ENCODE assay signal across 10 cellular contexts in the genomic region with DNA sequence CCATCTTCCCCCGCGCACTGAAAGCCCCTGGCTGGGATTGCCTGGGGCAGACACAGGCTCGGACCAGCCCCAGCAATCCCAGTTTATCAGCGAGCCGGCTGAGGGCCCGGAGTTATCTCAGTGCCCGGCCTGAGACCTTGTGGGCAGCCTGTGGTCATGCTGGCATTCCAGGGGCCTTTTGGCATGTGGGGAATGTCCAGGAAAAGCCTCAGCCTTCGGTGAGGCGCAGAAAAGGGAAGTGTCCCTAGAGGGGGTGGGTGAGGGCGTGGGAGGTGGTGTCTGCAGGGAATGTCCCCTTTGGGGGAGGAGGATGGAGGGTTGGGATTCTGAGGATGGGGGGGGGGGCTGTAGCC. TPM values are rescaled to one million over a fixed set of nuclear protein-coding genes. Genes with fewer than 3 reads are reported as not detected.
DNase-seq lines count a peak whose midpoint lies in the region; ATAC-seq, FAIRE-seq and TF ChIP-seq lines count a peak whose summit lies in the region.
"Had no signal": no experiment of that assay in that cellular context is flagged by ENCODE, and none has a peak within 500 bp of the region (broad histone marks: within the 10 kb centered on the region; RNA-seq: fewer than 3 reads in every experiment).

No MANE protein-coding gene starts in this region.

- H3K9me3 ChIP-seq in kidney (ENCODE audit: control insufficient read depth in 1 of 2, low read length in 2 of 2): no peaks in the 10 kb centered on the region

- DNase-seq in left cardiac atrium (no peak), Right ventricle myocardium superior (no peak), amniotic stem cell (lab: John Stamatoyannopoulos, UW) (peak; percentile 68), kidney (peak; percentile 78), cerebellar nuclear complex (lab: John Stamatoyannopoulos, UW) (no peak), DMS153 treated with DMSO at 0.1 percent for 48 hours (lab: John Stamatoyannopoulos, UW; ENCODE audit: unreplicated experiment) (no peak)
- DNase-seq: NCI-H2171 had no signal

- no peak overlapping the region for H3K9ac ChIP-seq in kidney (ENCODE audit: low read length in 2 of 2)

- H3K4me1 ChIP-seq in kidney (ENCODE audit: control insufficient read depth in 1 of 2, insufficient read depth in 1 of 2, low read depth in 1 of 2, low read length in 2 of 2): peaks cover 0 to 20% of the 10 kb centered on the region in 2 donors

- H3K36me3 ChIP-seq in kidney (ENCODE audit: control insufficient read depth in 1 of 2, insufficient read depth in 2 of 2, low read length in 2 of 2): no peaks in the 10 kb centered on the region

- no peak overlapping the region for H3K4me3 ChIP-seq in kidney (ENCODE audit: low read length in 2 of 2)

- H3K27ac ChIP-seq in kidney (ENCODE audit: low read depth in 2 of 2, low read length in 2 of 2): no peak overlapping the region
- H3K27ac ChIP-seq: C4-2B had no signal

- no peak for FAIRE-seq in kidney (lab: Jason Lieb, UNC)

- ATAC-seq in left cardiac atrium (peak; percentile 3 to 10), Right ventricle myocardium superior (ENCODE audit: poor library complexity) (no peak), GM18511 (IDR thresholded peaks at IDR 0.05; ENCODE audit: unreplicated experiment) (no peak), HG03175 (IDR thresholded peaks at IDR 0.05; ENCODE audit: unreplicated experiment) (no peak)

- no peak for TF ChIP-seq CTCF in kidney (IDR thresholded peaks at IDR 0.05; ENCODE audit: borderline replicate concordance, extremely low read depth, insufficient read depth)

- intact Hi-C loops in left cardiac atrium (cut with DNase I) (no loop called here), Right ventricle myocardium superior (cut with DNase I) (no loop called here), kidney (cut with DNase I) (no loop called here)

RNA-seq across cellular contexts. Expression of a gene that starts 1.1 kb away (rescaled TPM):
- total RNA-seq in left cardiac atrium (10 to 100 TPM; 25.5 to 30.0 TPM), Right ventricle myocardium superior (9.7 TPM), kidney (41.8 TPM)
- 22.5 TPM for polyA plus RNA-seq in kidney (ENCODE audit: insufficient read depth, low read depth, low replicate concordance)

Comparison
In these comparisons a context has a peak if more than half of its experiments do, and no peak if none do; other contexts are left out.
1. ATAC-seq: peak in left cardiac atrium (2 of 2); none in Right ventricle myocardium superior (single experiment), GM18511 (single experiment) and HG03175 (single experiment).
2. DNase-seq: peak in amniotic stem cell (single experiment) and kidney (single experiment); none in left cardiac atrium (single experiment), Right ventricle myocardium superior (single experiment), cerebellar nuclear complex (0 of 2) and DMS153 treated with DMSO at 0.1 percent for 48 hours (single experiment).